Comparison of ENCODE assay signal across 22 cellular contexts in genomic region chr22:46710842-46711241, GRCh38. TPM values are rescaled to one million over a fixed set of nuclear protein-coding genes. Genes with fewer than 3 reads are reported as not detected.
DNase-seq lines count a peak whose midpoint lies in the region; ATAC-seq and TF ChIP-seq lines count a peak whose summit lies in the region.
"Had no signal": no experiment of that assay in that cellular context is flagged by ENCODE, and none has a peak within 500 bp of the region (broad histone marks: within the 10 kb centered on the region; RNA-seq: fewer than 3 reads in every experiment).

No MANE protein-coding gene starts in this region.

- H3K36me3 Mint-ChIP-seq in activated CD8-positive, alpha-beta T cell treated with anti-CD3 and anti-CD28 coated beads for 36 hours (ENCODE audit: low read depth) = peaks cover 57% of the 10 kb centered on the region
- peaks cover 81% of the 10 kb centered on the region for H3K36me3 Mint-ChIP-seq in activated CD8-positive, alpha-beta T cell treated with anti-CD3 and anti-CD28 coated beads, Interleukin-2, amount 10 ng/mL, durations not matched to agents 7 days and 5 days (ENCODE audit: low read depth)
- H3K36me3 Mint-ChIP-seq in CD8-positive, alpha-beta T cell = peaks cover 89% of the 10 kb centered on the region
- peaks cover 53% of the 10 kb centered on the region for H3K36me3 Mint-ChIP-seq in HFFc6 (ENCODE audit: low read depth)

- CTCF ChIA-PET in activated CD8-positive, alpha-beta T cell treated with anti-CD3 and anti-CD28 coated beads for 36 hours (lab: Charles Lee) = interaction anchor here (1.0 kb wide), 1 partner anchor 147 kb away, joined by 3 read pairs; no protein-coding TSS in a partner anchor
- CTCF ChIA-PET in activated CD8-positive, alpha-beta T cell treated with anti-CD3 and anti-CD28 coated beads, Interleukin-2, amount 10 ng/mL, durations not matched to agents 7 days and 5 days (lab: Charles Lee) = interaction anchor here (0.7 kb wide), 1 partner anchor 148 kb away, joined by 3 read pairs; no protein-coding TSS in a partner anchor
- CTCF ChIA-PET in CD8-positive, alpha-beta T cell (lab: Charles Lee) = no interaction called here

- no peaks in the 10 kb centered on the region for H3K9me3 Mint-ChIP-seq in activated CD8-positive, alpha-beta T cell treated with anti-CD3 and anti-CD28 coated beads for 36 hours
- H3K9me3 Mint-ChIP-seq in activated CD8-positive, alpha-beta T cell treated with anti-CD3 and anti-CD28 coated beads, Interleukin-2, amount 10 ng/mL, durations not matched to agents 7 days and 5 days (ENCODE audit: insufficient read depth) = no peaks in the 10 kb centered on the region
- no peaks in the 10 kb centered on the region for H3K9me3 Mint-ChIP-seq in CD8-positive, alpha-beta T cell
- no peaks in the 10 kb centered on the region for H3K9me3 Mint-ChIP-seq in HFFc6
- H3K9me3 Mint-ChIP-seq: activated B cell treated with CpG ODN at 0.5 μM for 24 hours, type B pancreatic cell had no signal

- TF ChIP-seq CTCF in activated CD8-positive, alpha-beta T cell treated with anti-CD3 and anti-CD28 coated beads for 36 hours (IDR thresholded peaks at IDR 0.05) = no peak
- TF ChIP-seq CTCF in CD8-positive, alpha-beta T cell (IDR thresholded peaks at IDR 0.05) = no peak
- TF ChIP-seq CTCF in HFFc6 (IDR thresholded peaks at IDR 0.05) = no peak

- H3K27me3 Mint-ChIP-seq in activated CD8-positive, alpha-beta T cell treated with anti-CD3 and anti-CD28 coated beads for 36 hours = no peaks in the 10 kb centered on the region
- H3K27me3 Mint-ChIP-seq in activated CD8-positive, alpha-beta T cell treated with anti-CD3 and anti-CD28 coated beads, Interleukin-2, amount 10 ng/mL, durations not matched to agents 7 days and 5 days (ENCODE audit: low read depth) = no peaks in the 10 kb centered on the region
- H3K27me3 Mint-ChIP-seq in CD8-positive, alpha-beta T cell (ENCODE audit: low read depth) = no peaks in the 10 kb centered on the region
- H3K27me3 Mint-ChIP-seq in HFFc6 (ENCODE audit: insufficient read depth) = peaks cover 2% of the 10 kb centered on the region; the same call in 1 of the 2 replicates
- H3K27me3 Mint-ChIP-seq: activated B cell treated with CpG ODN at 0.5 μM for 24 hours, naive B cell, type B pancreatic cell had no signal

- no peak for DNase-seq in activated CD8-positive, alpha-beta T cell treated with anti-CD3 and anti-CD28 coated beads for 36 hours
- DNase-seq in activated CD8-positive, alpha-beta T cell treated with anti-CD3 and anti-CD28 coated beads, Interleukin-2, amount 10 ng/mL, durations not matched to agents 7 days and 5 days = no peak
- no peak for DNase-seq in CD8-positive, alpha-beta T cell
- peak; percentile 62 to 68 for DNase-seq in SJSA1 (ENCODE audit: low read depth in 1 of 2, low spot score in 2 of 2)
- no peak for DNase-seq in NCI-H524 (lab: John Stamatoyannopoulos, UW)
- no peak for DNase-seq in HFFc6
- DNase-seq: activated B cell treated with CpG ODN at 0.5 μM for 24 hours; activated T-cell treated with anti-CD3 and anti-CD28 coated beads, Interleukin-2, amount 50 U/mL, for 48 hours; MM.1S; naive B cell; NCI-H1436; NCI-H2171; NCI-H69; retina; T1000 had no signal

- H3K4me3 Mint-ChIP-seq in activated CD8-positive, alpha-beta T cell treated with anti-CD3 and anti-CD28 coated beads for 36 hours = no peak overlapping the region
- H3K4me3 Mint-ChIP-seq in activated CD8-positive, alpha-beta T cell treated with anti-CD3 and anti-CD28 coated beads, Interleukin-2, amount 10 ng/mL, durations not matched to agents 7 days and 5 days = no peak overlapping the region
- no peak overlapping the region for H3K4me3 Mint-ChIP-seq in CD8-positive, alpha-beta T cell
- no peak overlapping the region for H3K4me3 Mint-ChIP-seq in HFFc6
- H3K4me3 Mint-ChIP-seq: activated B cell treated with CpG ODN at 0.5 μM for 24 hours, naive B cell, type B pancreatic cell had no signal

- H3K27ac Mint-ChIP-seq in activated CD8-positive, alpha-beta T cell treated with anti-CD3 and anti-CD28 coated beads for 36 hours = peak overlapping the region; percentile 12
- H3K27ac Mint-ChIP-seq in activated CD8-positive, alpha-beta T cell treated with anti-CD3 and anti-CD28 coated beads, Interleukin-2, amount 10 ng/mL, durations not matched to agents 7 days and 5 days = no peak overlapping the region
- H3K27ac Mint-ChIP-seq in CD8-positive, alpha-beta T cell = peak overlapping the region; percentile 62
- no peak overlapping the region for H3K27ac Mint-ChIP-seq in HFFc6
- H3K27ac Mint-ChIP-seq: activated B cell treated with CpG ODN at 0.5 μM for 24 hours, naive B cell, type B pancreatic cell had no signal

- no peak for ATAC-seq in activated CD8-positive, alpha-beta T cell treated with anti-CD3 and anti-CD28 coated beads for 36 hours
- ATAC-seq in activated CD8-positive, alpha-beta T cell treated with anti-CD3 and anti-CD28 coated beads, Interleukin-2, amount 10 ng/mL, durations not matched to agents 7 days and 5 days = no peak
- no peak for ATAC-seq in CD8-positive, alpha-beta T cell
- ATAC-seq in esophagus mucosa = peak; percentile 85
- no peak for ATAC-seq in GM18505 (IDR thresholded peaks at IDR 0.05; ENCODE audit: unreplicated experiment)
- ATAC-seq: A549, left lobe of liver had no signal

- H3K4me3 ChIP-seq in CD8-positive, alpha-beta T cell (ENCODE audit: low read depth, low read length) = no peak overlapping the region
- H3K4me3 ChIP-seq in SJSA1 = no peak overlapping the region
- H3K4me3 ChIP-seq: A549, BLaER1, cardiac muscle cell had no signal

- no peaks in the 10 kb centered on the region for H3K27me3 ChIP-seq in CD8-positive, alpha-beta T cell (ENCODE audit: insufficient read depth, low read length)
- no peaks in the 10 kb centered on the region for H3K27me3 ChIP-seq in SJSA1 (replicated peaks)
- H3K27me3 ChIP-seq: BLaER1, cardiac muscle cell had no signal

- intact Hi-C loops in activated CD8-positive, alpha-beta T cell treated with anti-CD3 and anti-CD28 coated beads for 36 hours (cut with micrococcal nuclease) = no loop called here
- intact Hi-C loops in CD8-positive, alpha-beta T cell (cut with DNase I, micrococcal nuclease) = no loop called here

- no peak overlapping the region for H3K27ac ChIP-seq in CD8-positive, alpha-beta T cell (ENCODE audit: low read depth, low read length)
- no peak overlapping the region for H3K27ac ChIP-seq in SJSA1
- H3K27ac ChIP-seq: A549, BLaER1, cardiac muscle cell had no signal

- H3K9me3 ChIP-seq in CD8-positive, alpha-beta T cell (ENCODE audit: low read length) = no peaks in the 10 kb centered on the region
- no peaks in the 10 kb centered on the region for H3K9me3 ChIP-seq in SJSA1 (replicated peaks)
- H3K9me3 ChIP-seq: A549, BLaER1 had no signal

- TF ChIP-seq POLR2A in GM18505 (IDR thresholded peaks at IDR 0.05; ENCODE audit: borderline replicate concordance, extremely low read depth, insufficient read depth, insufficient read length) = no peak

- H3K36me3 ChIP-seq in CD8-positive, alpha-beta T cell (ENCODE audit: insufficient read depth, low read length) = peaks cover 61% of the 10 kb centered on the region
- peaks cover 76% of the 10 kb centered on the region for H3K36me3 ChIP-seq in SJSA1

- POLR2A ChIA-PET in activated CD8-positive, alpha-beta T cell treated with anti-CD3 and anti-CD28 coated beads for 36 hours (lab: Charles Lee) = no interaction called here
- POLR2A ChIA-PET in activated CD8-positive, alpha-beta T cell treated with anti-CD3 and anti-CD28 coated beads, Interleukin-2, amount 10 ng/mL, durations not matched to agents 7 days and 5 days (lab: Charles Lee) = no interaction called here
- POLR2A ChIA-PET in CD8-positive, alpha-beta T cell (lab: Charles Lee) = no interaction called here

- H3K4me1 ChIP-seq in CD8-positive, alpha-beta T cell (ENCODE audit: insufficient read depth, low read length) = no peaks in the 10 kb centered on the region
- H3K4me1 ChIP-seq in SJSA1 (replicated peaks) = peaks cover 32% of the 10 kb centered on the region
- H3K4me1 ChIP-seq: A549 had no signal

- H3K4me1 Mint-ChIP-seq in activated CD8-positive, alpha-beta T cell treated with anti-CD3 and anti-CD28 coated beads for 36 hours (ENCODE audit: low read depth) = peaks cover 6% of the 10 kb centered on the region
- H3K4me1 Mint-ChIP-seq in activated CD8-positive, alpha-beta T cell treated with anti-CD3 and anti-CD28 coated beads, Interleukin-2, amount 10 ng/mL, durations not matched to agents 7 days and 5 days (ENCODE audit: low read depth) = no peaks in the 10 kb centered on the region
- H3K4me1 Mint-ChIP-seq in CD8-positive, alpha-beta T cell (ENCODE audit: low read depth) = peaks cover 10% of the 10 kb centered on the region
- peaks cover 16% of the 10 kb centered on the region for H3K4me1 Mint-ChIP-seq in HFFc6 (ENCODE audit: low read depth)

RNA-seq across cellular contexts. Expression of gene CERK, which starts 27.2 kb away (rescaled TPM):
- total RNA-seq in activated CD8-positive, alpha-beta T cell treated with anti-CD3 and anti-CD28 coated beads for 36 hours = 10 to 100 TPM; 38.4 to 41.8 TPM
- total RNA-seq in activated CD8-positive, alpha-beta T cell treated with anti-CD3 and anti-CD28 coated beads, Interleukin-2, amount 10 ng/mL, durations not matched to agents 7 days and 5 days = 10 to 100 TPM; 61.1 to 65.6 TPM
- total RNA-seq in CD8-positive, alpha-beta T cell = 10 to 100 TPM; 93.5 to 95.0 TPM
- 45.0 and 61.6 TPM in 2 replicates for total RNA-seq in SJSA1 (2014; rRNA removed; shearing (Covaris generic))
- total RNA-seq in esophagus mucosa = 21.9 TPM
- 10 to 100 TPM; 49.1 to 54.8 (median 52.0) TPM for total RNA-seq in HFFc6 (2021; fragmentation: NEBNext Ultra II Directional; extraction: Animal tissue kit (Norgen Biotek cat#: 25700))

RNA-seq across cellular contexts. Expression of gene TBC1D22A, which starts 51.6 kb away (rescaled TPM):
- total RNA-seq in activated CD8-positive, alpha-beta T cell treated with anti-CD3 and anti-CD28 coated beads for 36 hours = 10 to 100 TPM; 41.0 to 42.8 TPM
- 10 to 100 TPM; 34.1 to 38.7 TPM for total RNA-seq in activated CD8-positive, alpha-beta T cell treated with anti-CD3 and anti-CD28 coated beads, Interleukin-2, amount 10 ng/mL, durations not matched to agents 7 days and 5 days
- total RNA-seq in CD8-positive, alpha-beta T cell = 10 to 100 TPM; 21.8 to 27.4 TPM
- 10.5 and 18.5 TPM in 2 replicates for total RNA-seq in SJSA1 (2014; rRNA removed; shearing (Covaris generic))
- 21.4 TPM for total RNA-seq in esophagus mucosa
- total RNA-seq in HFFc6 (2021; fragmentation: NEBNext Ultra II Directional; extraction: Animal tissue kit (Norgen Biotek cat#: 25700)) = 10 to 100 TPM; 20.4 to 24.1 (median 22.2) TPM

Comparison
In these comparisons a context has a peak if more than half of its experiments do, and no peak if none do; other contexts are left out.
1. H3K27ac Mint-ChIP-seq: peak in activated CD8-positive, alpha-beta T cell treated with anti-CD3 and anti-CD28 coated beads for 36 hours (single experiment) and CD8-positive, alpha-beta T cell (single experiment); none in activated CD8-positive, alpha-beta T cell treated with anti-CD3 and anti-CD28 coated beads, Interleukin-2, amount 10 ng/mL, durations not matched to agents 7 days and 5 days (single experiment) and HFFc6 (single experiment).
2. DNase-seq: peak in SJSA1 (2 of 2); none in activated CD8-positive, alpha-beta T cell treated with anti-CD3 and anti-CD28 coated beads for 36 hours (single experiment), activated CD8-positive, alpha-beta T cell treated with anti-CD3 and anti-CD28 coated beads, Interleukin-2, amount 10 ng/mL, durations not matched to agents 7 days and 5 days (single experiment), CD8-positive, alpha-beta T cell (0 of 7), NCI-H524 (0 of 2) and HFFc6 (single experiment).